6 cellular contexts compared by ENCODE assay signal in the genomic region with DNA sequence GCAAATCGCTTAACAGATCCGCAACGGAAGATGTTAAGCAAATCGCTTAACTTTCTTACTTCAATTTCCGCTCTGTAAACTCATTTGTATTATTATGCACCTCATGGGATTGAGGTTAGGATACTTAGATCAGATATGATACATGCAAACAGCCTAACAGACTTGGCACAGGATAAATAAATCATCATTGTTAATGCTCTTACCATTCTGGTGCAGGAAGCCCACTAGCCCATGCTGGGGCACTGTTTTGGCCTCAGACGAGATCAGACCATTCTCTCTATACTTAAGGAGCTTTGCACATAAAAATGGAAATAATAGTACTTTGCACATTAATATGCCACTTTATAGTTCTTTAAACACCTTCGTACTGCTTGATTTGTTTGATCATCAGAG. TPM values are rescaled to one million over a fixed set of nuclear protein-coding genes. Genes with fewer than 3 reads are reported as not detected.
DNase-seq lines count a peak whose midpoint lies in the region; ATAC-seq and TF ChIP-seq lines count a peak whose summit lies in the region.

No MANE protein-coding gene starts in this region.

- peak; percentile 24 for DNase-seq in BE2C
- peak in 2 of 3 experiments; percentile 37 to 74 for DNase-seq in NCI-H1417 (lab: John Stamatoyannopoulos, UW)
- DNase-seq in epithelial cell of proximal tubule (ENCODE audit: low read depth), result no peak

- H3K36me3 ChIP-seq in BE2C (peaks cover 46% of the 10 kb centered on the region), stomach smooth muscle (ENCODE audit: control insufficient read depth in 2 of 2, insufficient read depth in 2 of 2, low read length in 2 of 2) (peaks cover 0 to 2% of the 10 kb centered on the region in 2 donors)

- no peak for TF ChIP-seq CTCF in BE2C (IDR thresholded peaks at IDR 0.05; ENCODE audit: low read depth, low read length)
- TF ChIP-seq CTCF in epithelial cell of proximal tubule (conservative IDR thresholded peaks at IDR 0.05; ENCODE audit: low read depth, low read length), result peak; percentile 24

- no peak overlapping the region for H3K27ac ChIP-seq in stomach smooth muscle (ENCODE audit: low read length)

- H3K27me3 ChIP-seq in BE2C (no peaks in the 10 kb centered on the region), stomach smooth muscle (ENCODE audit: control insufficient read depth in 1 of 2, insufficient read depth in 2 of 2, low read length in 2 of 2) (no peaks in the 10 kb centered on the region)

- H3K9me3 ChIP-seq in BE2C, result no peaks in the 10 kb centered on the region
- H3K9me3 ChIP-seq in stomach smooth muscle (ENCODE audit: control insufficient read depth in 2 of 2, low read length in 2 of 2), result no peaks in the 10 kb centered on the region

- no peak for ATAC-seq in HG03045 (IDR thresholded peaks at IDR 0.05; ENCODE audit: unreplicated experiment)
- ATAC-seq in GM18498 (IDR thresholded peaks at IDR 0.05; ENCODE audit: unreplicated experiment), result no peak

- H3K4me3 ChIP-seq in BE2C (ENCODE audit: low read depth, low read length), result peak overlapping the region; percentile 90
- H3K4me3 ChIP-seq in epithelial cell of proximal tubule (ENCODE audit: low read depth, low read length), result peak overlapping the region; percentile 99
- peak overlapping the region; percentile 94 to 98 for H3K4me3 ChIP-seq in stomach smooth muscle (ENCODE audit: low read length in 2 of 2)

- peaks cover 2% of the 10 kb centered on the region; the same call in 1 of the 2 replicates for H3K4me1 ChIP-seq in BE2C
- peaks cover 12% of the 10 kb centered on the region for H3K4me1 ChIP-seq in stomach smooth muscle (ENCODE audit: control insufficient read depth, insufficient read depth, low read length)

- peak overlapping the region; percentile 21 to 58 for H3K9ac ChIP-seq in stomach smooth muscle (ENCODE audit: low read length in 2 of 2)

RNA-seq across cellular contexts. Expression of gene NCAPD2, which starts 0.4 kb away (rescaled TPM):
- polyA plus RNA-seq in BE2C (2012; ENCODE audit: insufficient read depth, insufficient read length, low read depth), result 41.8 TPM
- 74.8 and 109 TPM in 2 replicates for total RNA-seq in epithelial cell of proximal tubule

RNA-seq across cellular contexts. Expression of gene MRPL51, which starts 1.3 kb away (rescaled TPM):
- polyA plus RNA-seq in BE2C (2012; ENCODE audit: insufficient read depth, insufficient read length, low read depth), result 231 TPM
- total RNA-seq in epithelial cell of proximal tubule, result 132 and 156 TPM in 2 replicates

RNA-seq across cellular contexts. Expression of gene VAMP1, which starts 23.9 kb away (rescaled TPM):
- polyA plus RNA-seq in BE2C (2012; ENCODE audit: insufficient read depth, insufficient read length, low read depth), result 4.2 TPM
- total RNA-seq in epithelial cell of proximal tubule, result 2.0 and 2.6 TPM in 2 replicates

RNA-seq across cellular contexts. Expression of gene GAPDH, which starts 40.0 kb away (rescaled TPM):
- polyA plus RNA-seq in BE2C (2012; ENCODE audit: insufficient read depth, insufficient read length, low read depth), result 8,477 TPM
- total RNA-seq in epithelial cell of proximal tubule, result 6,260 and 7,673 TPM in 2 replicates

RNA-seq across cellular contexts. Expression of gene TAPBPL, which starts 42.5 kb away (rescaled TPM):
- polyA plus RNA-seq in BE2C (2012; ENCODE audit: insufficient read depth, insufficient read length, low read depth), result 9.8 TPM
- total RNA-seq in epithelial cell of proximal tubule, result 6.5 and 17.0 TPM in 2 replicates
